Comparison of ENCODE assay signal across 8 cellular contexts in genomic region chr13:42990991-42991891, GRCh38. TPM values are rescaled to one million over a fixed set of nuclear protein-coding genes. Genes with fewer than 3 reads are reported as not detected.
DNase-seq lines count a peak whose midpoint lies in the region; ATAC-seq and TF ChIP-seq lines count a peak whose summit lies in the region.

No MANE protein-coding gene starts in this region.

- peak overlapping the region; percentile 86 to 99 (median 93) for H3K4me2 ChIP-seq in BLaER1 treated with 17β-estradiol and CSF1 and Interleukin-3, amounts not matched to agents 10 nM and 100 nM
- H3K4me2 ChIP-seq in Karpas-422 (ENCODE audit: low read depth, low read length, poor library complexity, severe bottlenecking): peak overlapping the region; percentile 96

- peak overlapping the region; percentile 83 for H2AFZ ChIP-seq in Karpas-422 (ENCODE audit: low read length)

- peaks cover 17 to 31% (median 25%) of the 10 kb centered on the region in 10 experiments for H3K4me1 ChIP-seq in BLaER1 treated with 17β-estradiol and CSF1 and Interleukin-3, amounts not matched to agents 10 nM and 100 nM
- H3K4me1 ChIP-seq in Karpas-422 (ENCODE audit: low read length): peaks cover 37% of the 10 kb centered on the region

- H3K27me3 ChIP-seq in BLaER1 treated with 17β-estradiol and CSF1 and Interleukin-3, amounts not matched to agents 10 nM and 100 nM: no peaks in the 10 kb centered on the region
- no peaks in the 10 kb centered on the region for H3K27me3 ChIP-seq in Karpas-422 (ENCODE audit: low read length)

- peak overlapping the region; percentile 95 to 96 for H3K4me3 Mint-ChIP-seq in effector memory CD8-positive, alpha-beta T cell
- H3K4me3 Mint-ChIP-seq in nephron: peak overlapping the region; percentile 86 to 90 (median 89)

- H3K4me1 Mint-ChIP-seq in effector memory CD8-positive, alpha-beta T cell (ENCODE audit: low read depth in 2 of 2): peaks cover 20 to 28% of the 10 kb centered on the region in 2 donors
- peaks cover 26% of the 10 kb centered on the region for H3K4me1 Mint-ChIP-seq in nephron

- H4K20me1 ChIP-seq in BLaER1 treated with 17β-estradiol and CSF1 and Interleukin-3, amounts not matched to agents 10 nM and 100 nM: no peaks in the 10 kb centered on the region; a peak in 1 of 22 replicates
- no peaks in the 10 kb centered on the region for H4K20me1 ChIP-seq in Karpas-422 (ENCODE audit: insufficient read depth, low read depth, low read length)

- peak overlapping the region in 10 of 11 experiments; percentile 28 to 83 (median 70); a peak in 17 of 22 replicates for H3K27ac ChIP-seq in BLaER1 treated with 17β-estradiol and CSF1 and Interleukin-3, amounts not matched to agents 10 nM and 100 nM
- peak overlapping the region; percentile 71 for H3K27ac ChIP-seq in Karpas-422 (ENCODE audit: low read length)

- H3K9me3 ChIP-seq in BLaER1 treated with 17β-estradiol and CSF1 and Interleukin-3, amounts not matched to agents 10 nM and 100 nM (replicated peaks in 1 of 11): no peaks in the 10 kb centered on the region
- H3K9me3 ChIP-seq in Karpas-422 (ENCODE audit: low read length): no peaks in the 10 kb centered on the region

- H3K79me2 ChIP-seq in Karpas-422 (ENCODE audit: low read length): no peaks in the 10 kb centered on the region

- ATAC-seq in effector memory CD8-positive, alpha-beta T cell (replicated peaks): no peak

- H3K36me3 ChIP-seq in BLaER1 treated with 17β-estradiol and CSF1 and Interleukin-3, amounts not matched to agents 10 nM and 100 nM: no peaks in the 10 kb centered on the region
- no peaks in the 10 kb centered on the region for H3K36me3 ChIP-seq in Karpas-422 (ENCODE audit: insufficient read depth, low read length)

- H3K27ac Mint-ChIP-seq in effector memory CD8-positive, alpha-beta T cell: peak overlapping the region; percentile 99
- H3K27ac Mint-ChIP-seq in nephron: peak overlapping the region; percentile 92 to 97 (median 96)

- H3K9me3 Mint-ChIP-seq in effector memory CD8-positive, alpha-beta T cell: no peaks in the 10 kb centered on the region
- no peaks in the 10 kb centered on the region for H3K9me3 Mint-ChIP-seq in nephron

- H3K4me3 ChIP-seq in BLaER1 treated with 17β-estradiol and CSF1 and Interleukin-3, amounts not matched to agents 10 nM and 100 nM: peak overlapping the region; percentile 54 to 79 (median 65)
- peak overlapping the region; percentile 81 for H3K4me3 ChIP-seq in Karpas-422 (ENCODE audit: low read length)

- H3K27me3 Mint-ChIP-seq in effector memory CD8-positive, alpha-beta T cell: no peaks in the 10 kb centered on the region
- peaks cover 18% of the 10 kb centered on the region for H3K27me3 Mint-ChIP-seq in nephron (ENCODE audit: low read depth)

- H3K9ac ChIP-seq in BLaER1 treated with 17β-estradiol and CSF1 and Interleukin-3, amounts not matched to agents 10 nM and 100 nM: peak overlapping the region in 10 of 11 experiments; percentile 57 to 85 (median 74); a peak in 19 of 22 replicates
- H3K9ac ChIP-seq in Karpas-422 (ENCODE audit: low read length): peak overlapping the region; percentile 84

- H3K9me2 ChIP-seq in Karpas-422 (replicated peaks; ENCODE audit: insufficient read depth, low read length): no peaks in the 10 kb centered on the region

- TF ChIP-seq CTCF in nephron (IDR thresholded peaks at IDR 0.05; ENCODE audit: unreplicated experiment in 3 of 3): no peak

- DNase-seq in Karpas-422 (no peak), NCI-H748 treated with DMSO at 0.1 percent for 48 hours (lab: John Stamatoyannopoulos, UW) (no peak), NCI-H1417 treated with DMSO at 0.1 percent for 48 hours (lab: John Stamatoyannopoulos, UW) (no peak), NCI-H510A (lab: John Stamatoyannopoulos, UW) (no peak), H4 (ENCODE audit: low spot score) (no peak)
- peak in 1 of 3 experiments; percentile 6 for DNase-seq in effector memory CD8-positive, alpha-beta T cell

- H3K36me3 Mint-ChIP-seq in effector memory CD8-positive, alpha-beta T cell (ENCODE audit: insufficient read depth): peaks cover 8% of the 10 kb centered on the region
- H3K36me3 Mint-ChIP-seq in nephron (ENCODE audit: low read depth): no peaks in the 10 kb centered on the region

RNA-seq across cellular contexts. Expression of gene EPSTI1, which starts 0.8 kb away (rescaled TPM):
- 11.4 and 15.0 TPM in 2 replicates for total RNA-seq in Karpas-422 (2014; rRNA removed; shearing (Covaris generic); ENCODE audit: low replicate concordance)
- 5.4 and 6.0 TPM in 2 replicates for total RNA-seq in H4 (2014; rRNA removed; shearing (Covaris generic))

RNA-seq across cellular contexts. Expression of gene DNAJC15, which starts 32.1 kb away (rescaled TPM):
- 77.1 and 79.8 TPM in 2 replicates for total RNA-seq in Karpas-422 (2014; rRNA removed; shearing (Covaris generic); ENCODE audit: low replicate concordance)
- total RNA-seq in H4 (2014; rRNA removed; shearing (Covaris generic)): 22.9 and 23.0 TPM in 2 replicates
